In the genomic region with DNA sequence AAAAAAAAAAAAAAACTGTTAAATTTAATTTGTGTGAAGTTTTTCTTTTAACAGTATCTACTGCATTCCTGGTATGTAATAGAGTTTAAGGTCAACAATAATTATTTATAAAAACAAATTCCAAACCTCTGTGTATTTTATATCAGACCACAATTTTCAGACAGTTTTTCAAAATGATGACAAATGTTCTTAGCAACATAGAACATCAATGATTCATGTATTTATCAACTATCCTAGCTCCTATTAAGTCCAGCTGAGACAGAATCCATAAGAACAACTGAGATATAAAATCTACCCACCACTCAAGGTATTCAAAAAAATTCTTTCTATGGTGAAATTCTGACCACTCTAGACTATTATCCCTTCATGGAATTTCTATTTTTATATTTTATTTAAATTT, we compare ENCODE assay signal across 20 cellular contexts.
DNase-seq lines count a peak whose midpoint lies in the region; ATAC-seq, FAIRE-seq and TF ChIP-seq lines count a peak whose summit lies in the region.
"Had no signal": no experiment of that assay in that cellular context is flagged by ENCODE, and none has a peak within 500 bp of the region (broad histone marks: within the 10 kb centered on the region; RNA-seq: fewer than 3 reads in every experiment).

No MANE protein-coding gene starts in this region.

- H3K79me1 ChIP-seq in IMR-90 (ENCODE audit: low read depth in 1 of 2, low read length in 2 of 2) = peaks cover 0 to 8% of the 10 kb centered on the region in 2 experiments; a peak in 2 of 4 replicates

- no peak overlapping the region for H2BK15ac ChIP-seq in IMR-90 (ENCODE audit: low read depth, low read length)

- H2BK120ac ChIP-seq in IMR-90 (ENCODE audit: low read depth, low read length) = no peak overlapping the region

- TF ChIP-seq POLR2A in IMR-90 (IDR thresholded peaks at IDR 0.05; ENCODE audit: low read depth, low read length) (no peak), ovary (IDR thresholded peaks at IDR 0.05) (no peak)

- no peak overlapping the region for H3K27ac Mint-ChIP-seq in astrocyte (ENCODE audit: unreplicated experiment)
- H3K27ac Mint-ChIP-seq in natural killer cell treated with Interleukin-12 subunit alpha and Interleukin-12 subunit beta and Interleukin-15 and Interleukin-18, amount 100 ng/mL, for 72 hours = no peak overlapping the region
- H3K27ac Mint-ChIP-seq: CD4-positive, alpha-beta memory T cell had no signal

- H3K4me3 Mint-ChIP-seq in astrocyte (ENCODE audit: unreplicated experiment) = no peak overlapping the region
- H3K4me3 Mint-ChIP-seq in natural killer cell treated with Interleukin-12 subunit alpha and Interleukin-12 subunit beta and Interleukin-15 and Interleukin-18, amount 100 ng/mL, for 72 hours = no peak overlapping the region
- H3K4me3 Mint-ChIP-seq: CD4-positive, alpha-beta memory T cell had no signal

- H3K56ac ChIP-seq in IMR-90 (ENCODE audit: extremely low read depth, insufficient read depth, low read length) = no peak overlapping the region

- peaks cover 3% of the 10 kb centered on the region for H3K79me2 ChIP-seq in ACC112 (ENCODE audit: control insufficient read depth, insufficient read depth, low read length, unreplicated experiment)
- no peaks in the 10 kb centered on the region for H3K79me2 ChIP-seq in astrocyte (ENCODE audit: insufficient read depth, low read length)

- no peak overlapping the region for H3K18ac ChIP-seq in IMR-90 (ENCODE audit: low read depth, low read length)

- dilution Hi-C loops in IMR-90 (cut with HindIII; ENCODE audit: low sequenced_read_pairs, unreplicated experiment) = no loop called here

- H2AFZ ChIP-seq in ACC112 (ENCODE audit: low read length, unreplicated experiment) (no peak overlapping the region), IMR-90 (replicated peaks; ENCODE audit: low read length, poor library complexity) (no peak overlapping the region), astrocyte (ENCODE audit: low read depth, low read length) (no peak overlapping the region)

- no peaks in the 10 kb centered on the region for H3K9me3 Mint-ChIP-seq in astrocyte (ENCODE audit: unreplicated experiment)
- no peaks in the 10 kb centered on the region for H3K9me3 Mint-ChIP-seq in natural killer cell treated with Interleukin-12 subunit alpha and Interleukin-12 subunit beta and Interleukin-15 and Interleukin-18, amount 100 ng/mL, for 72 hours

- no peak overlapping the region for H4K91ac ChIP-seq in IMR-90 (ENCODE audit: insufficient read depth, low read depth, low read length)

- no peak overlapping the region for H3K4ac ChIP-seq in IMR-90 (ENCODE audit: low read depth, low read length)

- H4K5ac ChIP-seq in IMR-90 (ENCODE audit: low read depth, low read length) = no peak overlapping the region

- TF ChIP-seq RAD21 in IMR-90 (IDR thresholded peaks at IDR 0.05; ENCODE audit: low read length) = no peak

- in situ Hi-C loops in IMR-90 (cut with MboI; ENCODE audit: low sequenced_read_pairs) = no loop called here

- TF ChIP-seq EP300 in ovary (IDR thresholded peaks at IDR 0.05) = no peak

- H2BK5ac ChIP-seq in IMR-90 (ENCODE audit: low read depth, low read length, poor library complexity, severe bottlenecking) = no peak overlapping the region

- intact Hi-C loops in IMR-90 (cut with micrococcal nuclease) = loop anchor here (5.0 kb wide), 1 partner anchor 143 kb away; the partner anchor contains the start of gene EPS8
- intact Hi-C loops in ovary (cut with DNase I) = no loop called here

- H3K4me1 Mint-ChIP-seq in astrocyte (ENCODE audit: low read depth, unreplicated experiment) = no peaks in the 10 kb centered on the region
- H3K4me1 Mint-ChIP-seq in natural killer cell treated with Interleukin-12 subunit alpha and Interleukin-12 subunit beta and Interleukin-15 and Interleukin-18, amount 100 ng/mL, for 72 hours (ENCODE audit: low read depth in 2 of 2) = no peaks in the 10 kb centered on the region
- H3K4me1 Mint-ChIP-seq: CD4-positive, alpha-beta memory T cell had no signal

- no peak overlapping the region for H3K23ac ChIP-seq in IMR-90 (ENCODE audit: low read depth, low read length)

- POLR2A ChIA-PET in IMR-90 (lab: Charles Lee; ENCODE audit: unreplicated experiment) = no interaction called here

- H4K8ac ChIP-seq in IMR-90 (ENCODE audit: low read depth in 2 of 2, low read length in 2 of 2) = no peak overlapping the region

- no peak overlapping the region for H3K4me2 ChIP-seq in IMR-90 (ENCODE audit: low read depth, low read length)
- H3K4me2 ChIP-seq in astrocyte (ENCODE audit: low read length) = no peak overlapping the region

- H2AK5ac ChIP-seq in IMR-90 (ENCODE audit: low read depth, low read length) = no peak overlapping the region

- TF ChIP-seq CTCF in IMR-90 (conservative IDR thresholded peaks at IDR 0.05; ENCODE audit: low read depth, low read length) = no peak
- no peak for TF ChIP-seq CTCF in astrocyte (IDR thresholded peaks at IDR 0.05; ENCODE audit: insufficient read depth, low read depth, low read length)
- TF ChIP-seq CTCF in fibroblast of the aortic adventitia (IDR thresholded peaks at IDR 0.05; ENCODE audit: insufficient read depth, low read length) = no peak
- TF ChIP-seq CTCF in ovary (IDR thresholded peaks at IDR 0.05) = no peak

- H2BK20ac ChIP-seq in IMR-90 (ENCODE audit: low read depth, low read length) = no peak overlapping the region

- H3K4me1 ChIP-seq in ACC112 (ENCODE audit: control insufficient read depth, insufficient read depth, low read length, unreplicated experiment) (peaks cover 50% of the 10 kb centered on the region), IMR-90 (ENCODE audit: control insufficient read depth, insufficient read depth, low read length) (peaks cover 6% of the 10 kb centered on the region), astrocyte (ENCODE audit: insufficient read depth, low read length) (peaks cover 5% of the 10 kb centered on the region), ovary (ENCODE audit: insufficient read depth) (peaks cover 3% of the 10 kb centered on the region)

- CTCF ChIA-PET in IMR-90 (lab: Yijun Ruan, JAX) = interaction anchor here (0.8 kb wide), 1 partner anchor 951 kb away, joined by 3 read pairs; no protein-coding TSS in a partner anchor

- DNase-seq in IMR-90 = peak; percentile 48
- peak; percentile 53 for DNase-seq in astrocyte (ENCODE audit: low read depth)
- DNase-seq in fibroblast of the aortic adventitia (ENCODE audit: low read depth) = peak; percentile 25
- no peak for DNase-seq in NOMO-1 (lab: John Stamatoyannopoulos, UW; ENCODE audit: unreplicated experiment in 2 of 2)
- DNase-seq in ovary = no peak
- DNase-seq in natural killer cell treated with Interleukin-12 subunit alpha and Interleukin-12 subunit beta and Interleukin-15 and Interleukin-18, amount 100 ng/mL, for 72 hours (ENCODE audit: low spot score) = no peak
- DNase-seq: Calu3; CD4-positive, alpha-beta memory T cell; GDM1; MV-4-11; NCI-H1417 treated with DMSO at 0.1 percent for 48 hours; NCI-H2029 treated with DMSO at 0.1 percent for 48 hours; NCI-H2171 treated with DMSO at 0.1 percent for 48 hours; NCI-H774 had no signal

- no TSS peak for BruUV-seq in IMR-90 (replicated peaks; lab: Mats Ljungman, UMichigan)

- H3K9me1 ChIP-seq in IMR-90 (ENCODE audit: insufficient read depth, low read length) = peaks cover 10% of the 10 kb centered on the region

- peaks cover 21% of the 10 kb centered on the region for H3K36me3 Mint-ChIP-seq in astrocyte (ENCODE audit: low read depth, unreplicated experiment)
- H3K36me3 Mint-ChIP-seq in natural killer cell treated with Interleukin-12 subunit alpha and Interleukin-12 subunit beta and Interleukin-15 and Interleukin-18, amount 100 ng/mL, for 72 hours = no peaks in the 10 kb centered on the region

- H3K27me3 ChIP-seq in ACC112 (ENCODE audit: insufficient read depth, low read length) (no peaks in the 10 kb centered on the region), IMR-90 (ENCODE audit: control insufficient read depth, insufficient read depth, low read length) (no peaks in the 10 kb centered on the region), astrocyte (ENCODE audit: insufficient read depth, low read length) (no peaks in the 10 kb centered on the region), ovary (no peaks in the 10 kb centered on the region)

- H3K27ac ChIP-seq in ACC112 (ENCODE audit: low read depth, low read length) = peak overlapping the region; percentile 97
- no peak overlapping the region for H3K27ac ChIP-seq in IMR-90 (ENCODE audit: insufficient read depth, low read length)
- H3K27ac ChIP-seq in astrocyte (ENCODE audit: low read depth, low read length) = peak overlapping the region; percentile 70
- H3K27ac ChIP-seq in ovary = no peak overlapping the region
- H3K27ac ChIP-seq: 22Rv1 had no signal

- no peaks in the 10 kb centered on the region for H3K27me3 Mint-ChIP-seq in astrocyte (ENCODE audit: low read depth, unreplicated experiment)
- peaks cover 0 to 6% of the 10 kb centered on the region in 2 donors for H3K27me3 Mint-ChIP-seq in natural killer cell treated with Interleukin-12 subunit alpha and Interleukin-12 subunit beta and Interleukin-15 and Interleukin-18, amount 100 ng/mL, for 72 hours

- ATAC-seq in IMR-90 (ENCODE audit: low read depth) (peak; percentile 60), GM19023 (IDR thresholded peaks at IDR 0.05; ENCODE audit: unreplicated experiment) (no peak)
- ATAC-seq in natural killer cell treated with Interleukin-12 subunit alpha and Interleukin-12 subunit beta and Interleukin-15 and Interleukin-18, amount 100 ng/mL, for 72 hours = no peak
- ATAC-seq: Panc1 had no signal

- peak; percentile 26 for FAIRE-seq in astrocyte (lab: Jason Lieb, UNC)
- FAIRE-seq: GM12891, GM18507 had no signal

- H3K9ac ChIP-seq in IMR-90 (ENCODE audit: low read depth, low read length) (no peak overlapping the region), astrocyte (ENCODE audit: low read length) (no peak overlapping the region)

- no peak overlapping the region for H2AK9ac ChIP-seq in IMR-90 (replicated peaks; ENCODE audit: low read depth, low read length, poor library complexity)

- H3K36me3 ChIP-seq in ACC112 (ENCODE audit: insufficient read depth, low read length) = peaks cover 44% of the 10 kb centered on the region
- peaks cover 5% of the 10 kb centered on the region for H3K36me3 ChIP-seq in IMR-90 (ENCODE audit: control insufficient read depth, insufficient read depth, low read length)
- peaks cover 16% of the 10 kb centered on the region for H3K36me3 ChIP-seq in astrocyte (ENCODE audit: insufficient read depth, low read length)
- no peaks in the 10 kb centered on the region for H3K36me3 ChIP-seq in ovary

- H3K4me3 ChIP-seq in ACC112 (ENCODE audit: low read depth, low read length) = no peak overlapping the region
- no peak overlapping the region for H3K4me3 ChIP-seq in IMR-90 (ENCODE audit: insufficient read depth, low read depth, low read length)
- no peak overlapping the region for H3K4me3 ChIP-seq in astrocyte (ENCODE audit: insufficient read depth, low read depth, low read length)
- no peak overlapping the region for H3K4me3 ChIP-seq in fibroblast of the aortic adventitia (ENCODE audit: low read depth, low read length)
- no peak overlapping the region for H3K4me3 ChIP-seq in ovary

- H3K9me3 ChIP-seq in IMR-90 (ENCODE audit: control insufficient read depth, insufficient read depth, low read length) = no peaks in the 10 kb centered on the region; the same call in 1 of the 2 replicates
- H3K9me3 ChIP-seq in astrocyte (ENCODE audit: insufficient read depth, low read depth, low read length) = no peaks in the 10 kb centered on the region
- H3K9me3 ChIP-seq in ovary = no peaks in the 10 kb centered on the region

- H3K14ac ChIP-seq in IMR-90 (replicated peaks; ENCODE audit: low read depth, low read length) = no peak overlapping the region

- H4K20me1 ChIP-seq in IMR-90 (ENCODE audit: insufficient read depth, low read length) (no peaks in the 10 kb centered on the region), astrocyte (ENCODE audit: insufficient read depth, low read length) (no peaks in the 10 kb centered on the region)

Comparison
In these comparisons a context has a peak if more than half of its experiments do, and no peak if none do; other contexts are left out.
1. H3K27ac ChIP-seq: peak in ACC112 (single experiment) and astrocyte (single experiment); none in IMR-90 (single experiment) and ovary (0 of 2).
2. DNase-seq: peak in IMR-90 (single experiment), astrocyte (single experiment) and fibroblast of the aortic adventitia (single experiment); none in NOMO-1 (0 of 2), ovary (0 of 5) and natural killer cell treated with Interleukin-12 subunit alpha and Interleukin-12 subunit beta and Interleukin-15 and Interleukin-18, amount 100 ng/mL, for 72 hours (single experiment).